In genomic region chr9:33437235-33437634, GRCh38 we compare ENCODE assay signal across 34 cellular contexts. TPM values are rescaled to one million over a fixed set of nuclear protein-coding genes. Genes with fewer than 3 reads are reported as not detected.
DNase-seq lines count a peak whose midpoint lies in the region; ATAC-seq and TF ChIP-seq lines count a peak whose summit lies in the region.
"Had no signal": no experiment of that assay in that cellular context is flagged by ENCODE, and none has a peak within 500 bp of the region (broad histone marks: within the 10 kb centered on the region; RNA-seq: fewer than 3 reads in every experiment).

No MANE protein-coding gene starts in this region.

- H3K4me2 ChIP-seq in neuronal stem cell (ENCODE audit: insufficient read depth, low read length, poor library complexity, severe bottlenecking) (no peak overlapping the region), osteoblast (ENCODE audit: insufficient read depth, low read length) (no peak overlapping the region)

- DNase-seq in T-helper 2 cell treated with Interferon-gamma antibody and Interleukin-4, amounts not matched to agents 5 μg/mL and 100 μg/mL, for 36 hours (ENCODE audit: low spot score): no peak
- DNase-seq in T-helper 2 cell (no peak), neuronal stem cell (ENCODE audit: low spot score) (no peak), left colon (no peak), osteoblast (ENCODE audit: insufficient read length, low spot score, missing footprints) (no peak)
- no peak for DNase-seq in CD4-positive, alpha-beta memory T cell
- DNase-seq in stimulated activated CD4-positive, alpha-beta T cell treated with anti-CD3 and anti-CD28 coated beads, Interleukin-1b, Interleukin-23, amount 100 ng/mL, for 48 hours: no peak
- DNase-seq: activated gamma-delta T cell treated with Interleukin-2 at 50 U/mL for 16 hours; activated T-cell treated with anti-CD3 and anti-CD28 coated beads, Interleukin-2, amount 50 U/mL, for 24 hours; C1 segment of cervical spinal cord; Calu3; central memory CD4-positive, alpha-beta T cell; DND-41; erythroblast; foreskin fibroblast; H9; head of caudate nucleus; KG1; kidney; mammary epithelial cell; NCI-H1105 treated with DMSO at 0.1 percent for 48 hours; NCI-H187 treated with DMSO at 0.1 percent for 48 hours; NCI-H2171 treated with DMSO at 0.1 percent for 48 hours; NCI-H510A; stimulated activated CD4-positive, alpha-beta T cell treated with anti-CD3 and anti-CD28 coated beads, Interleukin-2, amount 100 ng/mL, for 24 hours; stimulated activated CD8-positive, alpha-beta memory T cell treated with anti-CD3 and anti-CD28 coated beads, Interleukin-4, amount 100 ng/mL, for 48 hours; stimulated activated naive CD8-positive, alpha-beta T cell treated with anti-CD3 and anti-CD28 coated beads, Interleukin-15, amount 100 ng/mL, for 72 hours; tibial artery had no signal

- peaks cover 14% of the 10 kb centered on the region for H3K36me3 Mint-ChIP-seq in T-helper 2 cell treated with Interferon-gamma antibody and Interleukin-4, amounts not matched to agents 5 μg/mL and 100 μg/mL, for 36 hours (ENCODE audit: low read depth)
- H3K36me3 Mint-ChIP-seq in CD4-positive, alpha-beta memory T cell: peaks cover 23 to 28% of the 10 kb centered on the region in 2 donors
- H3K36me3 Mint-ChIP-seq in activated T-helper 17 cell treated with anti-CD3 and anti-CD28 coated beads, Interleukin-2, amount 50 U/mL, for 72 hours (ENCODE audit: low read depth): peaks cover 17% of the 10 kb centered on the region

- no peaks in the 10 kb centered on the region for H3K27me3 ChIP-seq in CD4-positive, alpha-beta memory T cell (ENCODE audit: insufficient read depth, low read length)
- peaks cover 0 to 35% (median 0%) of the 10 kb centered on the region in 3 experiments for H3K27me3 ChIP-seq in neuronal stem cell (ENCODE audit: control insufficient read depth in 3 of 3, insufficient read depth in 3 of 3, low read depth in 1 of 3, low read length in 3 of 3)
- H3K27me3 ChIP-seq in osteoblast (ENCODE audit: insufficient read depth, low read length): peaks cover 41% of the 10 kb centered on the region
- H3K27me3 ChIP-seq: SJSA1 had no signal

- no peaks in the 10 kb centered on the region for H4K20me1 ChIP-seq in osteoblast (ENCODE audit: insufficient read depth, low read length)

- no peaks in the 10 kb centered on the region for H3K9me3 ChIP-seq in CD4-positive, alpha-beta memory T cell (ENCODE audit: control insufficient read depth in 1 of 2, low read length in 2 of 2)
- H3K9me3 ChIP-seq in neuronal stem cell (replicated peaks in 1 of 2; ENCODE audit: control insufficient read depth in 2 of 2, insufficient read depth in 1 of 2, low read depth in 1 of 2, low read length in 2 of 2): no peaks in the 10 kb centered on the region
- no peaks in the 10 kb centered on the region for H3K9me3 ChIP-seq in osteoblast (ENCODE audit: low read depth, low read length)
- H3K9me3 ChIP-seq: SJSA1, tibial artery had no signal

- H3K18ac ChIP-seq in neuronal stem cell (ENCODE audit: low read length): no peak overlapping the region

- H4K91ac ChIP-seq in neuronal stem cell (ENCODE audit: low read depth, low read length, poor library complexity): no peak overlapping the region

- H3K79me2 ChIP-seq in osteoblast (ENCODE audit: insufficient read depth, low read length): no peaks in the 10 kb centered on the region

- no peak overlapping the region for H2BK15ac ChIP-seq in neuronal stem cell (ENCODE audit: low read length)

- H3K9ac ChIP-seq in neuronal stem cell (ENCODE audit: low read depth, low read length, poor library complexity): no peak overlapping the region

- H2BK5ac ChIP-seq in neuronal stem cell (ENCODE audit: low read length): no peak overlapping the region

- H3K27ac ChIP-seq in CD4-positive, alpha-beta memory T cell (ENCODE audit: low read depth, low read length): no peak overlapping the region
- H3K27ac ChIP-seq in neuronal stem cell (replicated peaks; ENCODE audit: low read length) (no peak overlapping the region), osteoblast (ENCODE audit: low read depth, low read length) (no peak overlapping the region)
- H3K27ac ChIP-seq: 22Rv1, SJSA1, tibial artery had no signal

- no peak overlapping the region for H2BK12ac ChIP-seq in neuronal stem cell (ENCODE audit: low read length)

- ATAC-seq in activated T-helper 17 cell treated with anti-CD3 and anti-CD28 coated beads, Interleukin-2, amount 50 U/mL, for 72 hours (replicated peaks): no peak
- ATAC-seq in left colon: no peak
- ATAC-seq: stimulated activated naive CD8-positive, alpha-beta T cell treated with anti-CD3 and anti-CD28 coated beads, Interleukin-15, amount 100 ng/mL, for 72 hours had no signal

- no peak overlapping the region for H4K8ac ChIP-seq in neuronal stem cell (ENCODE audit: low read depth, low read length)

- no peak overlapping the region for H2AK5ac ChIP-seq in neuronal stem cell (ENCODE audit: low read depth, low read length)

- no peak for TF ChIP-seq CTCF in osteoblast (IDR thresholded peaks at IDR 0.05; ENCODE audit: extremely low read depth, low read depth, low read length)

- H2BK120ac ChIP-seq in neuronal stem cell (ENCODE audit: low read depth, low read length): no peak overlapping the region

- H3K4me3 Mint-ChIP-seq in T-helper 2 cell treated with Interferon-gamma antibody and Interleukin-4, amounts not matched to agents 5 μg/mL and 100 μg/mL, for 36 hours: peak overlapping the region; percentile 22
- no peak overlapping the region for H3K4me3 Mint-ChIP-seq in CD4-positive, alpha-beta memory T cell
- H3K4me3 Mint-ChIP-seq in activated T-helper 17 cell treated with anti-CD3 and anti-CD28 coated beads, Interleukin-2, amount 50 U/mL, for 72 hours: no peak overlapping the region
- H3K4me3 Mint-ChIP-seq: activated T-cell treated with anti-CD3 and anti-CD28 coated beads, Interleukin-2, amount 50 U/mL, for 24 hours; H9; neural crest cell; stimulated activated naive CD8-positive, alpha-beta T cell treated with anti-CD3 and anti-CD28 coated beads, Interleukin-15, amount 100 ng/mL, for 72 hours had no signal

- peak overlapping the region; percentile 20 for H3K23ac ChIP-seq in neuronal stem cell (ENCODE audit: low read depth, low read length, poor library complexity)

- peaks cover 22% of the 10 kb centered on the region for H3K4me1 Mint-ChIP-seq in T-helper 2 cell treated with Interferon-gamma antibody and Interleukin-4, amounts not matched to agents 5 μg/mL and 100 μg/mL, for 36 hours (ENCODE audit: low read depth)
- peaks cover 18 to 57% (median 34%) of the 10 kb centered on the region in 4 donors for H3K4me1 Mint-ChIP-seq in CD4-positive, alpha-beta memory T cell
- H3K4me1 Mint-ChIP-seq in activated T-helper 17 cell treated with anti-CD3 and anti-CD28 coated beads, Interleukin-2, amount 50 U/mL, for 72 hours: peaks cover 13% of the 10 kb centered on the region
- H3K4me1 Mint-ChIP-seq: neural crest cell; stimulated activated naive CD8-positive, alpha-beta T cell treated with anti-CD3 and anti-CD28 coated beads, Interleukin-15, amount 100 ng/mL, for 72 hours had no signal

- POLR2A ChIA-PET in CD4-positive, alpha-beta memory T cell (lab: Charles Lee; ENCODE audit: partially characterized antibody): interaction anchor here (4.0 to 17.8 kb wide), 3 partner anchors 9 to 21 kb away, joined by 20 to 299 read pairs (median 64); partner anchors contain the start of gene AQP3

- CTCF ChIA-PET in CD4-positive, alpha-beta memory T cell (lab: Charles Lee; ENCODE audit: partially characterized antibody): interaction anchor here (1.3 to 2.2 kb wide), 4 partner anchors 10 to 33 kb away, joined by 3 to 12 read pairs (median 4); partner anchors contain the start of gene AQP3

- H3K14ac ChIP-seq in neuronal stem cell (ENCODE audit: low read length): no peak overlapping the region

- no peaks in the 10 kb centered on the region for H3K9me3 Mint-ChIP-seq in T-helper 2 cell treated with Interferon-gamma antibody and Interleukin-4, amounts not matched to agents 5 μg/mL and 100 μg/mL, for 36 hours
- no peaks in the 10 kb centered on the region for H3K9me3 Mint-ChIP-seq in CD4-positive, alpha-beta memory T cell
- H3K9me3 Mint-ChIP-seq in activated T-helper 17 cell treated with anti-CD3 and anti-CD28 coated beads, Interleukin-2, amount 50 U/mL, for 72 hours: no peaks in the 10 kb centered on the region
- H3K9me3 Mint-ChIP-seq: activated T-cell treated with anti-CD3 and anti-CD28 coated beads, Interleukin-2, amount 50 U/mL, for 24 hours; H9; neural crest cell; stimulated activated naive CD8-positive, alpha-beta T cell treated with anti-CD3 and anti-CD28 coated beads, Interleukin-15, amount 100 ng/mL, for 72 hours had no signal

- no peak overlapping the region for H3K4ac ChIP-seq in neuronal stem cell (ENCODE audit: low read length)

- WGBS in neuronal stem cell (ENCODE audit: extremely low coverage in 2 of 2, insufficient read length in 2 of 2, insufficient replicate concordance in 1 of 2), 2 donors: no CpG with 5 or more reads among the region's 1 CpG

- H3K36me3 ChIP-seq in CD4-positive, alpha-beta memory T cell (ENCODE audit: insufficient read depth, low read length): peaks cover 16% of the 10 kb centered on the region
- H3K36me3 ChIP-seq in neuronal stem cell (replicated peaks in 1 of 2; ENCODE audit: control insufficient read depth in 2 of 2, insufficient read depth in 2 of 2, low read length in 2 of 2) (no peaks in the 10 kb centered on the region), osteoblast (ENCODE audit: insufficient read depth, low read length) (no peaks in the 10 kb centered on the region)
- H3K36me3 ChIP-seq: SJSA1 had no signal

- H3K27ac Mint-ChIP-seq in T-helper 2 cell treated with Interferon-gamma antibody and Interleukin-4, amounts not matched to agents 5 μg/mL and 100 μg/mL, for 36 hours: no peak overlapping the region
- peak overlapping the region in 5 of 7 donors; percentile 0 to 68 (median 25) for H3K27ac Mint-ChIP-seq in CD4-positive, alpha-beta memory T cell
- H3K27ac Mint-ChIP-seq in activated T-helper 17 cell treated with anti-CD3 and anti-CD28 coated beads, Interleukin-2, amount 50 U/mL, for 72 hours: peak overlapping the region; percentile 25
- H3K27ac Mint-ChIP-seq: activated T-cell treated with anti-CD3 and anti-CD28 coated beads, Interleukin-2, amount 50 U/mL, for 24 hours; stimulated activated naive CD8-positive, alpha-beta T cell treated with anti-CD3 and anti-CD28 coated beads, Interleukin-15, amount 100 ng/mL, for 72 hours had no signal

- peaks cover 23% of the 10 kb centered on the region for H3K4me1 ChIP-seq in CD4-positive, alpha-beta memory T cell (ENCODE audit: insufficient read depth, low read length)
- H3K4me1 ChIP-seq in neuronal stem cell (ENCODE audit: control insufficient read depth in 2 of 2, insufficient read depth in 1 of 2, low read depth in 1 of 2, low read length in 2 of 2): peaks cover 0 to 12% of the 10 kb centered on the region in 2 donors
- no peaks in the 10 kb centered on the region for H3K4me1 ChIP-seq in osteoblast (ENCODE audit: insufficient read depth, low read length)
- H3K4me1 ChIP-seq: SJSA1, tibial artery had no signal

- H2AFZ ChIP-seq in neuronal stem cell (ENCODE audit: low read length) (no peak overlapping the region), osteoblast (ENCODE audit: low read length) (no peak overlapping the region)

- H3K79me1 ChIP-seq in neuronal stem cell (ENCODE audit: low read depth, low read length): no peaks in the 10 kb centered on the region

- H3K27me3 Mint-ChIP-seq in T-helper 2 cell treated with Interferon-gamma antibody and Interleukin-4, amounts not matched to agents 5 μg/mL and 100 μg/mL, for 36 hours (ENCODE audit: low read depth): no peaks in the 10 kb centered on the region
- H3K27me3 Mint-ChIP-seq in CD4-positive, alpha-beta memory T cell: no peaks in the 10 kb centered on the region
- H3K27me3 Mint-ChIP-seq in activated T-helper 17 cell treated with anti-CD3 and anti-CD28 coated beads, Interleukin-2, amount 50 U/mL, for 72 hours: no peaks in the 10 kb centered on the region
- H3K27me3 Mint-ChIP-seq: activated T-cell treated with anti-CD3 and anti-CD28 coated beads, Interleukin-2, amount 50 U/mL, for 24 hours; stimulated activated naive CD8-positive, alpha-beta T cell treated with anti-CD3 and anti-CD28 coated beads, Interleukin-15, amount 100 ng/mL, for 72 hours had no signal

- intact Hi-C loops in CD4-positive, alpha-beta memory T cell (cut with micrococcal nuclease): no loop called here
- intact Hi-C loops in left colon (cut with DNase I, micrococcal nuclease): no loop called here

- no peak overlapping the region for H3K4me3 ChIP-seq in CD4-positive, alpha-beta memory T cell (ENCODE audit: low read length in 2 of 2)
- H3K4me3 ChIP-seq in neuronal stem cell (ENCODE audit: low read length in 2 of 2): no peak overlapping the region
- H3K4me3 ChIP-seq in osteoblast (ENCODE audit: insufficient read depth, low read length): no peak overlapping the region
- H3K4me3 ChIP-seq: SJSA1, tibial artery had no signal

RNA-seq across cellular contexts. Expression of gene AQP3, which starts 10.2 kb away (rescaled TPM):
- total RNA-seq in CD4-positive, alpha-beta memory T cell: 100 to 1,000 TPM; 172 TPM
- polyA plus RNA-seq in CD4-positive, alpha-beta memory T cell: 100 to 1,000 TPM; 484 to 562 TPM
- total RNA-seq in activated T-helper 17 cell treated with anti-CD3 and anti-CD28 coated beads, Interleukin-2, amount 50 U/mL, for 72 hours: 10 to 100 TPM; 37.3 to 72.5 TPM
- polyA plus RNA-seq in neuronal stem cell (2013, experiment 1 of 2): 0.96 TPM
- 1.1 TPM for polyA plus RNA-seq in neuronal stem cell (2013, experiment 2 of 2)
- total RNA-seq in left colon: 1 to 10 TPM; 6.8 to 8.4 TPM
- 0.72 and 0.88 TPM in 2 replicates for total RNA-seq in osteoblast
- total RNA-seq: SJSA1 had no signal

RNA-seq across cellular contexts. Expression of gene AQP7, which starts 34.9 kb away (rescaled TPM):
- under 1 TPM in 1 of 2 experiments, not detected in 1; 0.81 TPM for total RNA-seq in CD4-positive, alpha-beta memory T cell
- under 1 TPM in 1 of 2 donors, not detected in 1; 0.30 TPM for polyA plus RNA-seq in CD4-positive, alpha-beta memory T cell
- under 1 TPM; 0.42 to 0.45 TPM for total RNA-seq in activated T-helper 17 cell treated with anti-CD3 and anti-CD28 coated beads, Interleukin-2, amount 50 U/mL, for 72 hours
- not detected for polyA plus RNA-seq in neuronal stem cell (2013, experiment 1 of 2)
- not detected for polyA plus RNA-seq in neuronal stem cell (2013, experiment 2 of 2)
- 10 to 100 TPM in 1 of 2 donors, 1 to 10 TPM in 1; 8.3 to 21.0 TPM for total RNA-seq in left colon
- 0.59 TPM in 1 of 2 replicates, not detected in the other for total RNA-seq in osteoblast
- total RNA-seq: H9, MCF 10A, RPMI7951, SJSA1 had no signal
- polyA plus RNA-seq: mammary epithelial cell had no signal

RNA-seq across cellular contexts. Expression of gene NOL6, which starts 36.5 kb away (rescaled TPM):
- 10 to 100 TPM; 39.1 to 41.1 TPM for total RNA-seq in CD4-positive, alpha-beta memory T cell
- polyA plus RNA-seq in CD4-positive, alpha-beta memory T cell: 10 to 100 TPM; 11.7 to 28.1 TPM
- total RNA-seq in activated T-helper 17 cell treated with anti-CD3 and anti-CD28 coated beads, Interleukin-2, amount 50 U/mL, for 72 hours: 10 to 100 TPM; 25.9 to 58.3 TPM
- polyA plus RNA-seq in neuronal stem cell (2013, experiment 1 of 2): 10.4 TPM
- 10.7 TPM for polyA plus RNA-seq in neuronal stem cell (2013, experiment 2 of 2)
- 10 to 100 TPM; 14.4 to 20.3 TPM for total RNA-seq in left colon
- total RNA-seq in osteoblast: 18.6 and 23.5 TPM in 2 replicates

Comparison
In these comparisons a context has a peak if more than half of its experiments do, and no peak if none do; other contexts are left out.
1. RNA of gene AQP3, which starts 10.2 kb away (total RNA-seq): 172 TPM in CD4-positive, alpha-beta memory T cell and 37.3 to 72.5 TPM in activated T-helper 17 cell treated with anti-CD3 and anti-CD28 coated beads, Interleukin-2, amount 50 U/mL, for 72 hours; 6.8 to 8.4 TPM in left colon and 0.72 to 0.88 TPM in osteoblast; every median in the first group is over 4 times any median in the second.